ENCODE assay signal across 26 cellular contexts in the genomic region with DNA sequence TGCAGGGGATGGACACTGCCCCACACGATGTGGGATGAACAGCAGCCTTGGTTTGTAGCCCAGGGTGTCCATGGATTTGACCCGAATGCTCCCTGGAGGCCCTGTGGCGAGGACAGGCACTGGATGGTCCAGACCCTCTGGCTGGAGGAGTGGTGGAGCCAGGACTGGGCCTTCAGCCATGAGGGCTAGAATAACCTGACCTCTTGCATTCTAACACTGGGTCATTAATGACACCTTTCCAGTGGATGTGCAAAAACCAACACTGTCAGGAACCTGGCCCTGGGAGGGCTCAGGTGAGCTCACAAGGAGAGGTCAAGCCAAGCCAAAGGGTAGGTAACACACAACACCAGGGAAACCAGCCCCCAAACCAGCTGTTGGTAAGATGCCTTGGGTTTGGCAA. TPM values are rescaled to one million over a fixed set of nuclear protein-coding genes. Genes with fewer than 3 reads are reported as not detected.
DNase-seq lines count a peak whose midpoint lies in the region; ATAC-seq, FAIRE-seq and TF ChIP-seq lines count a peak whose summit lies in the region.
"Had no signal": no experiment of that assay in that cellular context is flagged by ENCODE, and none has a peak within 500 bp of the region (broad histone marks: within the 10 kb centered on the region; RNA-seq: fewer than 3 reads in every experiment).

No MANE protein-coding gene starts in this region.

- H3K4me1 ChIP-seq in right cardiac atrium (ENCODE audit: control insufficient read depth, insufficient read depth, low read length): peaks cover 4% of the 10 kb centered on the region
- H3K4me1 ChIP-seq: colonic mucosa, foreskin keratinocyte had no signal

- no peaks in the 10 kb centered on the region for H3K27me3 ChIP-seq in right cardiac atrium (ENCODE audit: control insufficient read depth, insufficient read depth)
- H3K27me3 ChIP-seq: BLaER1 treated with 17β-estradiol and CSF1 and Interleukin-3, amounts not matched to agents 10 nM and 100 nM; colonic mucosa; foreskin keratinocyte; MG63; vagina had no signal

- 81% methylated on average over 3 of the region's 3 CpGs for WGBS in right cardiac atrium

- no peaks in the 10 kb centered on the region for H3K9me3 ChIP-seq in right cardiac atrium (ENCODE audit: control insufficient read depth, low read length)
- H3K9me3 ChIP-seq: BLaER1 treated with 17β-estradiol and CSF1 and Interleukin-3, amounts not matched to agents 10 nM and 100 nM; colonic mucosa; MG63; thoracic aorta; vagina had no signal

- intact Hi-C loops in activated naive CD4-positive, alpha-beta T cell treated with anti-CD3 and anti-CD28 coated beads for 36 hours (cut with micrococcal nuclease): no loop called here
- intact Hi-C loops in sciatic nerve (cut with DNase I): loop anchor here (5.0 to 10.0 kb wide), 2 partner anchors 198 to 1354 kb away; partner anchors contain the start of gene RFTN1
- intact Hi-C loops in right cardiac atrium (cut with DNase I): loop anchor here in 1 of 4 donors (10.0 kb wide), 1 partner anchor 58 kb away; no protein-coding TSS in a partner anchor

- H3K27ac Mint-ChIP-seq in activated naive CD4-positive, alpha-beta T cell treated with anti-CD3 and anti-CD28 coated beads for 36 hours: peak overlapping the region; percentile 95
- peak overlapping the region; percentile 83 for H3K27ac Mint-ChIP-seq in activated naive CD8-positive, alpha-beta T cell treated with anti-CD3 and anti-CD28 coated beads, Interleukin-2, amount 10 ng/mL, durations not matched to agents 7 days and 5 days

- no peaks in the 10 kb centered on the region for H3K27me3 Mint-ChIP-seq in activated naive CD4-positive, alpha-beta T cell treated with anti-CD3 and anti-CD28 coated beads for 36 hours (ENCODE audit: low read depth)
- no peaks in the 10 kb centered on the region for H3K27me3 Mint-ChIP-seq in activated naive CD8-positive, alpha-beta T cell treated with anti-CD3 and anti-CD28 coated beads, Interleukin-2, amount 10 ng/mL, durations not matched to agents 7 days and 5 days
- H3K27me3 Mint-ChIP-seq: naive B cell had no signal

- no peak for DNase-seq in activated naive CD4-positive, alpha-beta T cell treated with anti-CD3 and anti-CD28 coated beads for 36 hours
- no peak for DNase-seq in activated naive CD4-positive, alpha-beta T cell treated with Interleukin-2 at 50 U/mL for 16 hours
- no peak for DNase-seq in activated naive CD8-positive, alpha-beta T cell treated with anti-CD3 and anti-CD28 coated beads, Interleukin-2, amount 10 ng/mL, durations not matched to agents 7 days and 5 days
- no peak for DNase-seq in sciatic nerve (ENCODE audit: low spot score)
- no peak for DNase-seq in RCC 7860 (ENCODE audit: low spot score)
- no peak for DNase-seq in right cardiac atrium
- no peak for DNase-seq in HEK293T (ENCODE audit: extremely low spot score)
- DNase-seq: colonic mucosa; effector memory CD4-positive, alpha-beta T cell; foreskin keratinocyte; GM23248; left colon; MG63; naive B cell; NCI-H1417 treated with DMSO at 0.1 percent for 48 hours; NCI-H446; stimulated activated CD4-positive, alpha-beta T cell treated with anti-CD3 and anti-CD28 coated beads, Interleukin-2, amount 100 ng/mL, for 48 hours; stimulated activated naive CD4-positive, alpha-beta T cell; T-helper 9 cell; WERI-Rb-1 had no signal

- H3K4me1 Mint-ChIP-seq in activated naive CD4-positive, alpha-beta T cell treated with anti-CD3 and anti-CD28 coated beads for 36 hours (ENCODE audit: low read depth): peaks cover 97% of the 10 kb centered on the region
- peaks cover 88% of the 10 kb centered on the region for H3K4me1 Mint-ChIP-seq in activated naive CD8-positive, alpha-beta T cell treated with anti-CD3 and anti-CD28 coated beads, Interleukin-2, amount 10 ng/mL, durations not matched to agents 7 days and 5 days

- CTCF ChIA-PET in activated naive CD4-positive, alpha-beta T cell treated with anti-CD3 and anti-CD28 coated beads for 36 hours (lab: Charles Lee): interaction anchor here (0.6 to 14.3 kb wide), 4 partner anchors 9 to 211 kb away, joined by 3 to 222 read pairs (median 23); no protein-coding TSS in a partner anchor
- CTCF ChIA-PET in HEK293T (lab: Yijun Ruan, JAX): no interaction called here

- no peak overlapping the region for H3K4me3 Mint-ChIP-seq in activated naive CD4-positive, alpha-beta T cell treated with anti-CD3 and anti-CD28 coated beads for 36 hours
- H3K4me3 Mint-ChIP-seq in activated naive CD8-positive, alpha-beta T cell treated with anti-CD3 and anti-CD28 coated beads, Interleukin-2, amount 10 ng/mL, durations not matched to agents 7 days and 5 days: peak overlapping the region; percentile 52
- H3K4me3 Mint-ChIP-seq: naive B cell had no signal

- no peaks in the 10 kb centered on the region for H3K9me3 Mint-ChIP-seq in activated naive CD4-positive, alpha-beta T cell treated with anti-CD3 and anti-CD28 coated beads for 36 hours
- no peaks in the 10 kb centered on the region for H3K9me3 Mint-ChIP-seq in activated naive CD8-positive, alpha-beta T cell treated with anti-CD3 and anti-CD28 coated beads, Interleukin-2, amount 10 ng/mL, durations not matched to agents 7 days and 5 days
- H3K9me3 Mint-ChIP-seq: naive B cell had no signal

- no peak for ATAC-seq in activated naive CD8-positive, alpha-beta T cell treated with anti-CD3 and anti-CD28 coated beads, Interleukin-2, amount 10 ng/mL, durations not matched to agents 7 days and 5 days (ENCODE audit: low read depth)
- ATAC-seq in sciatic nerve (peak; percentile 2), right cardiac atrium (no peak)
- ATAC-seq: foreskin keratinocyte, K562, left colon had no signal

- H3K4me3 ChIP-seq in right cardiac atrium (ENCODE audit: low read length): no peak overlapping the region
- H3K4me3 ChIP-seq: BLaER1 treated with 17β-estradiol and CSF1 and Interleukin-3, amounts not matched to agents 10 nM and 100 nM; colonic mucosa; GM23248; K562; MG63; SK-N-MC; thoracic aorta; vagina had no signal

- H3K36me3 Mint-ChIP-seq in activated naive CD4-positive, alpha-beta T cell treated with anti-CD3 and anti-CD28 coated beads for 36 hours (ENCODE audit: low read depth): peaks cover 79% of the 10 kb centered on the region
- peaks cover 52% of the 10 kb centered on the region for H3K36me3 Mint-ChIP-seq in activated naive CD8-positive, alpha-beta T cell treated with anti-CD3 and anti-CD28 coated beads, Interleukin-2, amount 10 ng/mL, durations not matched to agents 7 days and 5 days

- no peak overlapping the region for H3K27ac ChIP-seq in right cardiac atrium (ENCODE audit: low read length)
- H3K27ac ChIP-seq: BLaER1 treated with 17β-estradiol and CSF1 and Interleukin-3, amounts not matched to agents 10 nM and 100 nM; colonic mucosa; foreskin keratinocyte; GM23248; SK-N-MC; thoracic aorta; vagina; WERI-Rb-1 had no signal

- no peak for FAIRE-seq in RCC 7860 (lab: Jason Lieb, UNC)
- FAIRE-seq: K562 had no signal

- POLR2A ChIA-PET in activated naive CD8-positive, alpha-beta T cell treated with anti-CD3 and anti-CD28 coated beads, Interleukin-2, amount 10 ng/mL, durations not matched to agents 7 days and 5 days (lab: Charles Lee): interaction anchor here (0.9 to 10.1 kb wide), 6 partner anchors 13 to 52 kb away, joined by 3 to 141 read pairs (median 4); partner anchors contain the start of genes DPH3 and OXNAD1
- POLR2A ChIA-PET in HEK293T (lab: Yijun Ruan, JAX): no interaction called here

- peak; percentile 40 for TF ChIP-seq POLR2A in GM19193 (IDR thresholded peaks at IDR 0.05; ENCODE audit: extremely low read depth, insufficient read depth, insufficient read length)

TF ChIP-seq in HEK293T, 16 proteins besides CTCF, POLR2A, EP300 and RAD21:
- TF ChIP-seq FOXA1 (IDR thresholded peaks at IDR 0.05) (no peak), HDGF (IDR thresholded peaks at IDR 0.05; ENCODE audit: borderline replicate concordance) (no peak), FOXM1 (IDR thresholded peaks at IDR 0.05; ENCODE audit: borderline replicate concordance) (no peak), L3MBTL2 (conservative IDR thresholded peaks at IDR 0.05) (no peak), NFRKB (IDR thresholded peaks at IDR 0.05) (no peak), ARNT (IDR thresholded peaks at IDR 0.05) (no peak), BHLHE40 (IDR thresholded peaks at IDR 0.05; ENCODE audit: borderline replicate concordance) (no peak)
- TF ChIP-seq, protein P1, sequence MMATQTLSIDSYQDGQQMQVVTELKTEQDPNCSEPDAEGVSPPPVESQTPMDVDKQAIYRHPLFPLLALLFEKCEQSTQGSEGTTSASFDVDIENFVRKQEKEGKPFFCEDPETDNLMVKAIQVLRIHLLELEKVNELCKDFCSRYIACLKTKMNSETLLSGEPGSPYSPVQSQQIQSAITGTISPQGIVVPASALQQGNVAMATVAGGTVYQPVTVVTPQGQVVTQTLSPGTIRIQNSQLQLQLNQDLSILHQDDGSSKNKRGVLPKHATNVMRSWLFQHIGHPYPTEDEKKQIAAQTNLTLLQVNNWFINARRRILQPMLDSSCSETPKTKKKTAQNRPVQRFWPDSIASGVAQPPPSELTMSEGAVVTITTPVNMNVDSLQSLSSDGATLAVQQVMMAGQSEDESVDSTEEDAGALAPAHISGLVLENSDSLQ (IDR thresholded peaks at IDR 0.05): no peak

RNA-seq across cellular contexts. Expression of gene OXNAD1, which starts 51.4 kb away (rescaled TPM):
- total RNA-seq in activated naive CD4-positive, alpha-beta T cell treated with anti-CD3 and anti-CD28 coated beads for 36 hours: 10 to 100 TPM; 32.4 to 34.2 TPM
- 10 to 100 TPM; 76.8 to 77.1 TPM for total RNA-seq in activated naive CD8-positive, alpha-beta T cell treated with anti-CD3 and anti-CD28 coated beads, Interleukin-2, amount 10 ng/mL, durations not matched to agents 7 days and 5 days
- total RNA-seq in sciatic nerve: 12.6 TPM
- total RNA-seq in right cardiac atrium: 10 to 100 TPM; 13.9 to 14.7 (median 14.3) TPM
- 6.5 TPM for polyA plus RNA-seq in right cardiac atrium

RNA-seq across cellular contexts. Expression of gene DPH3, which starts 51.7 kb away (rescaled TPM):
- total RNA-seq in activated naive CD4-positive, alpha-beta T cell treated with anti-CD3 and anti-CD28 coated beads for 36 hours: 10 to 100 TPM; 16.1 to 17.0 TPM
- 10 to 100 TPM; 12.1 to 14.9 TPM for total RNA-seq in activated naive CD8-positive, alpha-beta T cell treated with anti-CD3 and anti-CD28 coated beads, Interleukin-2, amount 10 ng/mL, durations not matched to agents 7 days and 5 days
- total RNA-seq in sciatic nerve (19.4 TPM), right cardiac atrium (10 to 100 TPM; 19.0 to 24.2 (median 21.5) TPM)
- 14.7 TPM for polyA plus RNA-seq in right cardiac atrium
